In genomic region chr2:27717070-27717453, GRCh38 we compare ENCODE assay signal across 1 cellular context.
TF ChIP-seq lines count a peak whose summit lies in the region.

No MANE protein-coding gene starts in this region.

TF ChIP-seq in GM23338, 12 proteins besides CTCF, POLR2A, EP300 and RAD21 (continued from another document):
- TF ChIP-seq ETS1 (IDR thresholded peaks at IDR 0.05) (no peak), STAT1 (IDR thresholded peaks at IDR 0.05; ENCODE audit: unreplicated experiment) (no peak), JUNB (IDR thresholded peaks at IDR 0.05; ENCODE audit: unreplicated experiment) (no peak), EZH2 (IDR thresholded peaks at IDR 0.05; ENCODE audit: low read depth, unreplicated experiment) (no peak)
